Comparison of ENCODE assay signal across 8 cellular contexts in genomic region chr13:109779074-109779473, GRCh38. TPM values are rescaled to one million over a fixed set of nuclear protein-coding genes. Genes with fewer than 3 reads are reported as not detected.
A peak's percentile ranks its signal among the peaks of the same experiment; 100 is the strongest.
DNase-seq lines count a peak whose midpoint lies in the region; ATAC-seq and TF ChIP-seq lines count a peak whose summit lies in the region.

No MANE protein-coding gene starts in this region.

- H3K27me3 ChIP-seq in psoas muscle (ENCODE audit: insufficient read depth in 3 of 3, low read length in 2 of 3), result peaks cover 0 to 2% (median 0%) of the 10 kb centered on the region in 3 donors

- TF ChIP-seq CTCF in psoas muscle (IDR thresholded peaks at IDR 0.05), result no peak

- intact Hi-C loops in psoas muscle (cut with DNase I), result loop anchor here in 1 of 2 donors (1.0 kb wide), 1 partner anchor 16 kb away; no protein-coding TSS in a partner anchor

- WGBS in psoas muscle, 3 donors, result 53 to 61% (median 57%) methylated on average over 4 of the region's 4 CpGs

- peaks cover 51% of the 10 kb centered on the region for H3K4me1 ChIP-seq in psoas muscle

- ATAC-seq in central memory CD8-positive, alpha-beta T cell (replicated peaks; ENCODE audit: extremely low read depth, poor library complexity, severe bottlenecking), result peak; percentile 72
- ATAC-seq in psoas muscle (no peak), GM18868 (IDR thresholded peaks at IDR 0.05; ENCODE audit: unreplicated experiment) (no peak), GM21515 (IDR thresholded peaks at IDR 0.05; ENCODE audit: unreplicated experiment) (no peak), HG02588 (IDR thresholded peaks at IDR 0.05; ENCODE audit: unreplicated experiment) (no peak)

- H3K27me3 Mint-ChIP-seq in central memory CD8-positive, alpha-beta T cell, result no peaks in the 10 kb centered on the region

- H3K27ac ChIP-seq in psoas muscle, result no peak overlapping the region

- peaks cover 10% of the 10 kb centered on the region for H3K4me1 Mint-ChIP-seq in central memory CD8-positive, alpha-beta T cell

- peak overlapping the region; percentile 49 for H3K4me3 Mint-ChIP-seq in central memory CD8-positive, alpha-beta T cell

- peak overlapping the region; percentile 39 for H3K27ac Mint-ChIP-seq in central memory CD8-positive, alpha-beta T cell (ENCODE audit: low read depth)

- H3K9me3 ChIP-seq in psoas muscle, result no peaks in the 10 kb centered on the region

- H3K4me3 ChIP-seq in psoas muscle, result peak overlapping the region; percentile 64

- H3K36me3 Mint-ChIP-seq in central memory CD8-positive, alpha-beta T cell (ENCODE audit: insufficient read depth), result peaks cover 10% of the 10 kb centered on the region

- H3K9me3 Mint-ChIP-seq in central memory CD8-positive, alpha-beta T cell, result no peaks in the 10 kb centered on the region

- DNase-seq in GF-D8 (lab: John Stamatoyannopoulos, UW), result peak; percentile 23
- DNase-seq in T follicular helper cell (ENCODE audit: low read depth), result peak; percentile 52
- no peak for DNase-seq in central memory CD8-positive, alpha-beta T cell (ENCODE audit: low spot score in 2 of 2)
- DNase-seq in psoas muscle, result no peak
- DNase-seq in NCI-H1105 treated with DMSO at 0.1 percent for 48 hours (lab: John Stamatoyannopoulos, UW), result no peak

- H3K36me3 ChIP-seq in psoas muscle (ENCODE audit: insufficient read depth in 1 of 2, low read depth in 1 of 2), result peaks cover 8 to 28% of the 10 kb centered on the region in 2 donors

RNA-seq across cellular contexts. Expression of gene IRS2, which starts 7.3 kb away (rescaled TPM):
- total RNA-seq in psoas muscle, result 10 to 100 TPM in 3 of 4 donors, 1 to 10 TPM in 1; 9.3 to 40.8 (median 27.1) TPM
- 10 to 100 TPM; 13.0 to 31.7 (median 15.5) TPM for polyA plus RNA-seq in psoas muscle

Comparison
In these comparisons a context has a peak if more than half of its experiments do, and no peak if none do; other contexts are left out.
1. DNase-seq: peak in GF-D8 (single experiment) and T follicular helper cell (single experiment); none in central memory CD8-positive, alpha-beta T cell (0 of 2), psoas muscle (0 of 2) and NCI-H1105 treated with DMSO at 0.1 percent for 48 hours (single experiment).